22 cellular contexts compared by ENCODE assay signal in genomic region chr10:26765549-26765948, GRCh38.
"Had no signal": no experiment of that assay in that cellular context is flagged by ENCODE, and none has a peak within 500 bp of the region (broad histone marks: within the 10 kb centered on the region; RNA-seq: fewer than 3 reads in every experiment).

No MANE protein-coding gene starts in this region.

- H3K9me3 ChIP-seq: gastrocnemius medialis, heart right ventricle, prostate gland, spleen, suprapubic skin, thyroid gland, upper lobe of left lung, uterus had no signal

- H3K36me3 ChIP-seq: prostate gland, uterus had no signal

- DNase-seq: effector memory CD4-positive, alpha-beta T cell; gastrocnemius medialis; heart right ventricle; hypothalamus; kidney glomerular epithelial cell; naive thymus-derived CD4-positive, alpha-beta T cell; nephron progenitor cell; spleen; stimulated activated CD4-positive, alpha-beta T cell treated with anti-CD3 and anti-CD28 coated beads, Interleukin-15, amount 100 ng/mL, for 24 hours; stimulated activated CD4-positive, alpha-beta T cell treated with anti-CD3 and anti-CD28 coated beads, Interleukin-1b, Interleukin-23, amount 100 ng/mL, for 48 hours; stimulated activated CD4-positive, alpha-beta T cell treated with anti-CD3 and anti-CD28 coated beads, Interleukin-4, amount 100 ng/mL, for 4 hours; stimulated activated naive CD4-positive, alpha-beta T cell; thyroid gland; upper lobe of left lung; uterus had no signal

- H2AFZ ChIP-seq: parathyroid adenoma had no signal

- ATAC-seq: esophagus mucosa; gastrocnemius medialis; heart right ventricle; naive thymus-derived CD4-positive, alpha-beta T cell; sciatic nerve had no signal

- H3K4me3 ChIP-seq: gastrocnemius medialis, heart right ventricle, prostate gland, spleen, suprapubic skin, thyroid gland, upper lobe of left lung, uterus had no signal

- H3K27me3 ChIP-seq: gastrocnemius medialis, heart right ventricle, spleen, suprapubic skin, thyroid gland, upper lobe of left lung, uterus had no signal

- H3K4me1 ChIP-seq: gastrocnemius medialis, heart right ventricle, parathyroid adenoma, prostate gland, suprapubic skin, thyroid gland, upper lobe of left lung, uterus had no signal

- H3K27ac ChIP-seq: gastrocnemius medialis, heart right ventricle, parathyroid adenoma, prostate gland, spleen, suprapubic skin, thyroid gland, upper lobe of left lung, uterus had no signal

- FAIRE-seq: endometrium, islet of Langerhans had no signal

- H3K79me2 ChIP-seq: parathyroid adenoma had no signal

- H3K9ac ChIP-seq: parathyroid adenoma had no signal
